8 cellular contexts compared by ENCODE assay signal in genomic region chr3:53346922-53347260, GRCh38. TPM values are rescaled to one million over a fixed set of nuclear protein-coding genes. Genes with fewer than 3 reads are reported as not detected.
DNase-seq lines count a peak whose midpoint lies in the region; ATAC-seq and TF ChIP-seq lines count a peak whose summit lies in the region.

No MANE protein-coding gene starts in this region.

- no peaks in the 10 kb centered on the region; the same call in 1 of the 2 replicates for H3K9me3 ChIP-seq in AG04450 (ENCODE audit: control insufficient read depth, insufficient read depth, low read length)
- no peaks in the 10 kb centered on the region for H3K9me3 ChIP-seq in HAP-1
- no peaks in the 10 kb centered on the region for H3K9me3 ChIP-seq in WERI-Rb-1 (ENCODE audit: severe bottlenecking)
- H3K9me3 ChIP-seq in right atrium auricular region, result no peaks in the 10 kb centered on the region

- H3K27me3 ChIP-seq in AG04450 (ENCODE audit: control insufficient read depth, insufficient read depth, low read length), result no peaks in the 10 kb centered on the region
- no peaks in the 10 kb centered on the region for H3K27me3 ChIP-seq in HAP-1 (ENCODE audit: low read depth)
- no peaks in the 10 kb centered on the region for H3K27me3 ChIP-seq in WERI-Rb-1 (ENCODE audit: insufficient read depth, low read depth, severe bottlenecking)
- H3K27me3 ChIP-seq in right atrium auricular region, result no peaks in the 10 kb centered on the region

- no peak for DNase-seq in AG04450 (ENCODE audit: low read depth, low spot score)
- DNase-seq in HAP-1 (ENCODE audit: low spot score in 2 of 2), result peak in 1 of 2 experiments; percentile 17
- no peak for DNase-seq in WERI-Rb-1
- no peak for DNase-seq in right atrium auricular region (ENCODE audit: low spot score)
- DNase-seq in stimulated activated effector memory CD8-positive, alpha-beta T cell treated with anti-CD3 and anti-CD28 coated beads, Interleukin-12 subunit alpha, Interleukin-12 subunit beta, amount 100 ng/mL, for 72 hours (ENCODE audit: low spot score in 2 of 2), result no peak
- no peak for DNase-seq in NCI-H2107 (lab: John Stamatoyannopoulos, UW)
- DNase-seq in cerebellar nuclear complex (lab: John Stamatoyannopoulos, UW), result no peak

- no peak for TF ChIP-seq CTCF in AG04450 (IDR thresholded peaks at IDR 0.05; ENCODE audit: low read depth, low read length)
- no peak for TF ChIP-seq CTCF in WERI-Rb-1 (IDR thresholded peaks at IDR 0.05; ENCODE audit: low read depth, low read length)
- TF ChIP-seq CTCF in right atrium auricular region (IDR thresholded peaks at IDR 0.05), result no peak

- H3K27ac ChIP-seq in AG04450 (ENCODE audit: low read depth, low read length) (peak overlapping the region; percentile 95), WERI-Rb-1 (peak overlapping the region; percentile 80), right atrium auricular region (peak overlapping the region; percentile 97 to 98)

- peak overlapping the region; percentile 99 for H3K4me3 ChIP-seq in AG04450 (ENCODE audit: low read depth, low read length)
- peak overlapping the region; percentile 94 for H3K4me3 ChIP-seq in HAP-1
- H3K4me3 ChIP-seq in WERI-Rb-1 (ENCODE audit: low read depth, low read length), result peak overlapping the region; percentile 94
- H3K4me3 ChIP-seq in right atrium auricular region, result peak overlapping the region; percentile 92 to 99

- peaks cover 20% of the 10 kb centered on the region for H3K4me1 Mint-ChIP-seq in stimulated activated effector memory CD8-positive, alpha-beta T cell treated with anti-CD3 and anti-CD28 coated beads, Interleukin-12 subunit alpha, Interleukin-12 subunit beta, amount 100 ng/mL, for 72 hours

- in situ Hi-C loops in HAP-1 (cut with MboI; ENCODE audit: low sequenced_read_pairs), result no loop called here

- peaks cover 42% of the 10 kb centered on the region for H3K36me3 Mint-ChIP-seq in stimulated activated effector memory CD8-positive, alpha-beta T cell treated with anti-CD3 and anti-CD28 coated beads, Interleukin-12 subunit alpha, Interleukin-12 subunit beta, amount 100 ng/mL, for 72 hours

- POLR2A ChIA-PET in AG04450 (lab: Yijun Ruan, JAX), result interaction anchor here (0.6 to 1.8 kb wide), 2 partner anchors 11 to 22 kb away, joined by 3 to 10 read pairs; no protein-coding TSS in a partner anchor

- H3K9me3 Mint-ChIP-seq in stimulated activated effector memory CD8-positive, alpha-beta T cell treated with anti-CD3 and anti-CD28 coated beads, Interleukin-12 subunit alpha, Interleukin-12 subunit beta, amount 100 ng/mL, for 72 hours, result no peaks in the 10 kb centered on the region

- H3K4me1 ChIP-seq in HAP-1 (peaks cover 30% of the 10 kb centered on the region), right atrium auricular region (peaks cover 0 to 49% of the 10 kb centered on the region in 2 donors)

- peak overlapping the region; percentile 99 for H3K27ac Mint-ChIP-seq in stimulated activated effector memory CD8-positive, alpha-beta T cell treated with anti-CD3 and anti-CD28 coated beads, Interleukin-12 subunit alpha, Interleukin-12 subunit beta, amount 100 ng/mL, for 72 hours

- H3K36me3 ChIP-seq in HAP-1 (replicated peaks) (peaks cover 20% of the 10 kb centered on the region), WERI-Rb-1 (peaks cover 21% of the 10 kb centered on the region), right atrium auricular region (peaks cover 12% of the 10 kb centered on the region)

- CTCF ChIA-PET in AG04450 (lab: Charles Lee), result no interaction called here

- H3K4me3 Mint-ChIP-seq in stimulated activated effector memory CD8-positive, alpha-beta T cell treated with anti-CD3 and anti-CD28 coated beads, Interleukin-12 subunit alpha, Interleukin-12 subunit beta, amount 100 ng/mL, for 72 hours, result peak overlapping the region; percentile 95

- peak; percentile 1 for ATAC-seq in stimulated activated effector memory CD8-positive, alpha-beta T cell treated with anti-CD3 and anti-CD28 coated beads, Interleukin-12 subunit alpha, Interleukin-12 subunit beta, amount 100 ng/mL, for 72 hours
- ATAC-seq in HG02973 (IDR thresholded peaks at IDR 0.05; ENCODE audit: unreplicated experiment), result no peak

RNA-seq across cellular contexts. Expression of gene DCP1A, which starts 0.5 kb away (rescaled TPM):
- 23.5 and 27.0 TPM in 2 replicates for polyA plus RNA-seq in AG04450 (2011; rRNA removed)
- 67.4 and 88.5 TPM in 2 replicates for polyA minus RNA-seq in AG04450 (2011; rRNA and poly(A)+ RNA removed)
- total RNA-seq in right atrium auricular region, result 10 to 100 TPM; 17.8 to 18.8 TPM
